In genomic region chrX:135530097-135530496, GRCh38 we compare ENCODE assay signal across 21 cellular contexts.
"Had no signal": no experiment of that assay in that cellular context is flagged by ENCODE, and none has a peak within 500 bp of the region (broad histone marks: within the 10 kb centered on the region; RNA-seq: fewer than 3 reads in every experiment).

No MANE protein-coding gene starts in this region.

- H3K4me3 ChIP-seq: gastrocnemius medialis, lower lobe of right lung, psoas muscle, sigmoid colon, stomach, thyroid gland, vagina had no signal

- H3K27me3 ChIP-seq: gastrocnemius medialis, sigmoid colon, stomach, thyroid gland, vagina had no signal

- H3K9me3 ChIP-seq: gastrocnemius medialis, lower lobe of right lung, psoas muscle, sigmoid colon, stomach, thyroid gland, vagina had no signal

- H3K36me3 ChIP-seq: gastrocnemius medialis, lower lobe of right lung, sigmoid colon, stomach, thyroid gland, vagina had no signal

- ATAC-seq: gastrocnemius medialis; left ventricle myocardium superior; lower lobe of right lung; psoas muscle; right cardiac atrium; stimulated activated effector memory CD8-positive, alpha-beta T cell treated with anti-CD3 and anti-CD28 coated beads, Interleukin-12 subunit alpha, Interleukin-12 subunit beta, amount 100 ng/mL, for 72 hours had no signal

- FAIRE-seq: keratinocyte had no signal

- DNase-seq: cortex of kidney; foreskin fibroblast; gastrocnemius medialis; head of caudate nucleus; left ventricle myocardium superior; lower lobe of right lung; naive thymus-derived CD8-positive, alpha-beta T cell; nephron progenitor cell; posterior cingulate gyrus; psoas muscle; right cardiac atrium; sigmoid colon; stimulated activated CD4-positive, alpha-beta T cell treated with anti-CD3 and anti-CD28 coated beads, Interleukin-2, amount 100 ng/mL, for 24 hours; stimulated activated CD4-positive, alpha-beta T cell treated with anti-CD3 and anti-CD28 coated beads, Interleukin-4, amount 100 ng/mL, for 24 hours; stimulated activated naive CD4-positive, alpha-beta T cell treated with Interleukin-2 at 50 U/mL for 16 hours; stomach; thyroid gland; trophoblast cell had no signal

- H3K27ac ChIP-seq: gastrocnemius medialis, lower lobe of right lung, psoas muscle, sigmoid colon, stomach, thyroid gland, vagina had no signal

- H3K4me1 ChIP-seq: gastrocnemius medialis, lower lobe of right lung, psoas muscle, sigmoid colon, stomach, thyroid gland, vagina had no signal
